25 cellular contexts compared by ENCODE assay signal in genomic region chr5:1221721-1222120, GRCh38. TPM values are rescaled to one million over a fixed set of nuclear protein-coding genes. Genes with fewer than 3 reads are reported as not detected.
DNase-seq lines count a peak whose midpoint lies in the region; ATAC-seq, FAIRE-seq and TF ChIP-seq lines count a peak whose summit lies in the region.
"Had no signal": no experiment of that assay in that cellular context is flagged by ENCODE, and none has a peak within 500 bp of the region (broad histone marks: within the 10 kb centered on the region; RNA-seq: fewer than 3 reads in every experiment).

No MANE protein-coding gene starts in this region.

- no peak for TF ChIP-seq POLR2A in K562 (conservative IDR thresholded peaks at IDR 0.05)

- H3K4me3 ChIP-seq in WERI-Rb-1 (ENCODE audit: low read depth, low read length) (no peak overlapping the region), K562 (no peak overlapping the region), kidney (ENCODE audit: low read length in 2 of 2) (no peak overlapping the region), trophoblast cell (ENCODE audit: low read depth, low read length) (no peak overlapping the region), neural progenitor cell (no peak overlapping the region)
- H3K4me3 ChIP-seq: BLaER1 had no signal

- H2BK12ac ChIP-seq in trophoblast cell (ENCODE audit: low read length) = no peak overlapping the region

- no peak overlapping the region for H3K4me3 Mint-ChIP-seq in neural progenitor cell
- H3K4me3 Mint-ChIP-seq: CD4-positive, alpha-beta T cell; CD8-positive, alpha-beta T cell had no signal

- no peak for TF ChIP-seq RAD21 in K562 (CRISPR knock-in tag; conservative IDR thresholded peaks at IDR 0.05 in 1 of 2, IDR thresholded peaks at IDR 0.05 in 1 of 2)

- H4K91ac ChIP-seq in trophoblast cell (ENCODE audit: low read depth, low read length) = no peak overlapping the region

- 17% methylated on average over 10 of the region's 10 CpGs for WGBS in K562 (ENCODE audit: insufficient coverage, low coverage, missing lambda C conversion rate)
- WGBS in trophoblast cell (ENCODE audit: extremely low coverage, insufficient coverage, insufficient read length) = no CpG with 5 or more reads among the region's 10 CpGs

- H3K9me3 ChIP-seq in WERI-Rb-1 (ENCODE audit: severe bottlenecking) (no peaks in the 10 kb centered on the region), K562 (replicated peaks; ENCODE audit: control insufficient read depth, insufficient read depth, low read depth, low read length) (no peaks in the 10 kb centered on the region; the same call in 1 of the 2 replicates), kidney (ENCODE audit: control insufficient read depth in 1 of 2, low read length in 2 of 2) (no peaks in the 10 kb centered on the region), trophoblast cell (ENCODE audit: insufficient read depth, low read depth, low read length) (peaks cover 10% of the 10 kb centered on the region), neural progenitor cell (ENCODE audit: low read depth) (no peaks in the 10 kb centered on the region)
- H3K9me3 ChIP-seq: BE2C, BLaER1, Caco-2 had no signal

- no peak overlapping the region for H4K8ac ChIP-seq in trophoblast cell (ENCODE audit: low read depth, low read length)

- H4K12ac ChIP-seq in trophoblast cell (ENCODE audit: low read depth, low read length) = no peak overlapping the region

- no peaks in the 10 kb centered on the region for H3K9me1 ChIP-seq in K562 (ENCODE audit: control insufficient read depth, insufficient read depth, low read length)

- H3K9me3 Mint-ChIP-seq in neural progenitor cell = no peaks in the 10 kb centered on the region
- H3K9me3 Mint-ChIP-seq: CD4-positive, alpha-beta T cell; CD8-positive, alpha-beta T cell had no signal

- intact Hi-C loops in K562 (cut with micrococcal nuclease) (no loop called here), kidney (cut with DNase I) (no loop called here)

- H2AFZ ChIP-seq in K562 (ENCODE audit: low read depth, low read length) (no peak overlapping the region), trophoblast cell (ENCODE audit: insufficient read depth, low read length, poor library complexity) (no peak overlapping the region), neural progenitor cell (replicated peaks) (no peak overlapping the region)

- no peak for ATAC-seq in K562
- ATAC-seq: CD8-positive, alpha-beta T cell had no signal

- no peak overlapping the region for H3K14ac ChIP-seq in trophoblast cell (ENCODE audit: low read length)

- peaks cover 7% of the 10 kb centered on the region; the same call in 1 of the 2 replicates for H4K20me1 ChIP-seq in K562 (replicated peaks; ENCODE audit: control insufficient read depth, insufficient read depth, low read length)
- H4K20me1 ChIP-seq in neural progenitor cell (ENCODE audit: low read depth) = no peaks in the 10 kb centered on the region
- H4K20me1 ChIP-seq: BLaER1 had no signal

- H3K27ac ChIP-seq in WERI-Rb-1 (peak overlapping the region; percentile 4; the same call in 1 of the 2 replicates), K562 (ENCODE audit: extremely low read depth, low read depth, low read length) (no peak overlapping the region), kidney (ENCODE audit: low read depth in 2 of 2, low read length in 2 of 2) (no peak overlapping the region), trophoblast cell (ENCODE audit: low read depth, low read length) (no peak overlapping the region), neural progenitor cell (no peak overlapping the region)
- H3K27ac ChIP-seq: BLaER1 had no signal

- H3K4me1 Mint-ChIP-seq in neural progenitor cell = peaks cover 2% of the 10 kb centered on the region

- H3K79me2 ChIP-seq in K562 (ENCODE audit: control insufficient read depth, insufficient read depth, low read length) (no peaks in the 10 kb centered on the region), trophoblast cell (ENCODE audit: control insufficient read depth, insufficient read depth, low read length, poor library complexity) (no peaks in the 10 kb centered on the region), neural progenitor cell (ENCODE audit: low read depth) (no peaks in the 10 kb centered on the region)

- no peak overlapping the region for H2AK5ac ChIP-seq in trophoblast cell (ENCODE audit: low read length)

- no peak overlapping the region for H3K18ac ChIP-seq in trophoblast cell (ENCODE audit: low read length)

- H2BK5ac ChIP-seq in trophoblast cell (ENCODE audit: low read depth, low read length, poor library complexity) = no peak overlapping the region

- POLR2A ChIA-PET in K562 (lab: Yijun Ruan, JAX) = no interaction called here

- peak overlapping the region; percentile 45 for H3K23ac ChIP-seq in trophoblast cell (ENCODE audit: low read length)

- H3K27me3 Mint-ChIP-seq in neural progenitor cell (ENCODE audit: insufficient read depth, low read depth) = peaks cover 10% of the 10 kb centered on the region
- H3K27me3 Mint-ChIP-seq: CD4-positive, alpha-beta T cell had no signal

- H3K27me3 ChIP-seq in WERI-Rb-1 (ENCODE audit: insufficient read depth, low read depth, severe bottlenecking) = no peaks in the 10 kb centered on the region
- peaks cover 46 to 79% of the 10 kb centered on the region in 2 experiments; a peak in 4 of 5 replicates for H3K27me3 ChIP-seq in K562 (ENCODE audit: control insufficient read depth in 2 of 2, insufficient read depth in 2 of 2, low read length in 2 of 2)
- H3K27me3 ChIP-seq in trophoblast cell (ENCODE audit: insufficient read depth, low read length) = no peaks in the 10 kb centered on the region
- no peaks in the 10 kb centered on the region for H3K27me3 ChIP-seq in neural progenitor cell
- H3K27me3 ChIP-seq: BE2C, BLaER1 had no signal

- no peak for TF ChIP-seq CTCF in WERI-Rb-1 (IDR thresholded peaks at IDR 0.05; ENCODE audit: low read depth, low read length)
- no peak for TF ChIP-seq CTCF in K562 (IDR thresholded peaks at IDR 0.05 in 2 of 3, conservative IDR thresholded peaks at IDR 0.05 in 1 of 3; ENCODE audit: insufficient read depth in 2 of 3, low read depth in 1 of 3, low read length in 3 of 3)
- no peak for TF ChIP-seq CTCF in kidney (IDR thresholded peaks at IDR 0.05; ENCODE audit: borderline replicate concordance, extremely low read depth, insufficient read depth)
- no peak for TF ChIP-seq CTCF in neural progenitor cell (IDR thresholded peaks at IDR 0.05)

- no peaks in the 10 kb centered on the region for H3K36me3 Mint-ChIP-seq in neural progenitor cell
- H3K36me3 Mint-ChIP-seq: CD8-positive, alpha-beta T cell had no signal

- no peak overlapping the region for H3K27ac Mint-ChIP-seq in neural progenitor cell
- H3K27ac Mint-ChIP-seq: CD4-positive, alpha-beta T cell; CD8-positive, alpha-beta T cell had no signal

- no peak overlapping the region for H3K9ac ChIP-seq in K562 (ENCODE audit: insufficient read depth in 1 of 2, low read depth in 2 of 2, low read length in 2 of 2)
- H3K9ac ChIP-seq in kidney (ENCODE audit: low read length in 2 of 2) = no peak overlapping the region
- H3K9ac ChIP-seq in trophoblast cell (ENCODE audit: low read length) = peak overlapping the region; percentile 35
- H3K9ac ChIP-seq in neural progenitor cell = no peak overlapping the region
- H3K9ac ChIP-seq: BLaER1 had no signal

- H3K4me2 ChIP-seq in K562 (ENCODE audit: insufficient read depth, low read length) (no peak overlapping the region), trophoblast cell (ENCODE audit: low read length) (no peak overlapping the region), neural progenitor cell (no peak overlapping the region)
- H3K4me2 ChIP-seq: BLaER1 had no signal

- no peak overlapping the region for H3K4ac ChIP-seq in trophoblast cell (ENCODE audit: low read depth, low read length)

- no peaks in the 10 kb centered on the region for H3K79me1 ChIP-seq in trophoblast cell (ENCODE audit: low read length)

- CTCF ChIA-PET in K562 (lab: Yijun Ruan, JAX; ENCODE audit: low intra/inter-chr PET ratio) = no interaction called here

- no peaks in the 10 kb centered on the region for H3K36me3 ChIP-seq in WERI-Rb-1
- no peaks in the 10 kb centered on the region for H3K36me3 ChIP-seq in K562 (ENCODE audit: control insufficient read depth, insufficient read depth, low read length)
- peaks cover 6 to 7% of the 10 kb centered on the region in 2 donors for H3K36me3 ChIP-seq in kidney (ENCODE audit: control insufficient read depth in 1 of 2, insufficient read depth in 2 of 2, low read length in 2 of 2)
- H3K36me3 ChIP-seq in trophoblast cell (ENCODE audit: control insufficient read depth in 1 of 2, insufficient read depth in 2 of 2, low read length in 2 of 2) = no peaks in the 10 kb centered on the region
- no peaks in the 10 kb centered on the region for H3K36me3 ChIP-seq in neural progenitor cell
- H3K36me3 ChIP-seq: BE2C, BLaER1 had no signal

- H3K4me1 ChIP-seq in K562 (replicated peaks in 1 of 2; ENCODE audit: control insufficient read depth in 2 of 2, insufficient read depth in 2 of 2, low read length in 2 of 2) (peaks cover 0 to 30% of the 10 kb centered on the region in 2 experiments; a peak in 1 of 5 replicates), kidney (ENCODE audit: control insufficient read depth in 1 of 2, insufficient read depth in 1 of 2, low read depth in 1 of 2, low read length in 2 of 2) (peaks cover 9 to 14% of the 10 kb centered on the region in 2 donors), trophoblast cell (ENCODE audit: control insufficient read depth in 1 of 2, insufficient read depth in 2 of 2, low read length in 2 of 2) (no peaks in the 10 kb centered on the region), neural progenitor cell (no peaks in the 10 kb centered on the region)
- H3K4me1 ChIP-seq: BE2C, Caco-2 had no signal

- TF ChIP-seq EP300 in K562 (IDR thresholded peaks at IDR 0.05; ENCODE audit: low read length) = no peak

- in situ Hi-C loops in K562 (cut with MboI) = no loop called here

- H2BK120ac ChIP-seq in trophoblast cell (ENCODE audit: insufficient read depth, low read length, poor library complexity) = no peak overlapping the region

- DNase-seq in WERI-Rb-1 (no peak), K562 (ENCODE audit: extremely low read depth in 1 of 4, low spot score in 3 of 4) (no peak), kidney (peak; percentile 58), trophoblast cell (no peak), NCI-H1105 (lab: John Stamatoyannopoulos, UW) (no peak), kidney glomerular epithelial cell (lab: John Stamatoyannopoulos, UW) (no peak), neural progenitor cell (ENCODE audit: low spot score) (no peak)
- DNase-seq: 8988T; ACHN; BE2C; C1 segment of cervical spinal cord; Caco-2; Calu3; CD4-positive, alpha-beta T cell; CD8-positive, alpha-beta T cell; DMS79 treated with DMSO at 0.1 percent for 48 hours; GF-D8 had no signal

- no TSS peak for BruUV-seq in K562 (replicated peaks; lab: Mats Ljungman, UMichigan)

- H3F3A ChIP-seq in neural progenitor cell (ENCODE audit: low read depth) = peaks cover 6% of the 10 kb centered on the region

- FAIRE-seq in K562 (lab: Jason Lieb, UNC) = no peak
- no peak for FAIRE-seq in kidney (lab: Jason Lieb, UNC)
- FAIRE-seq: A204.1, D721Med, G401.6, GM12891, GM19239 had no signal

RNA-seq across cellular contexts. Expression of gene SLC6A18, which starts 3.5 kb away (rescaled TPM):
- total RNA-seq in K562 (2011; cell fraction: chromatin; rRNA removed; ENCODE audit: low replicate concordance) = not detected in 2 replicates
- total RNA-seq in K562 (2011; cell fraction: nucleolus; rRNA removed) = not detected in 2 replicates
- not detected in 2 replicates for total RNA-seq in K562 (2011; cell fraction: nucleoplasm; rRNA removed)
- total RNA-seq in K562 (2014; rRNA removed) = not detected in 2 replicates
- not detected in 2 replicates for total RNA-seq in K562 (2014; rRNA removed; fragmentation: Illumina TruSeq; extraction: Trizol)
- total RNA-seq in K562 (2015; rRNA removed; fragmentation: Illumina TruSeq; extraction: Trizol) = not detected in 2 replicates
- total RNA-seq in K562 (2021) = not detected in 2 replicates
- polyA plus RNA-seq in K562 (2011; rRNA removed) = not detected in 2 replicates
- polyA plus RNA-seq in K562 (2011; cell fraction: cytosol; rRNA removed) = not detected in 2 replicates
- not detected in 2 replicates for polyA plus RNA-seq in K562 (2011; cell fraction: nucleus; rRNA removed)
- polyA plus RNA-seq in K562 (2012) = not detected in 2 replicates
- not detected in 2 replicates for polyA plus RNA-seq in K562 (2014; fragmentation: Illumina TruSeq; extraction: Trizol)
- not detected for polyA plus RNA-seq in K562 (2014; fragmentation: Nextera tagmentation; extraction: Ambion mirVana)
- not detected in 2 replicates for polyA plus RNA-seq in K562 (2014; rRNA removed)
- polyA minus RNA-seq in K562 (2011; rRNA and poly(A)+ RNA removed) = not detected in 2 replicates
- polyA minus RNA-seq in K562 (2011; cell fraction: cytosol; rRNA and poly(A)+ RNA removed) = not detected in 2 replicates
- polyA minus RNA-seq in K562 (2011; cell fraction: nucleus; rRNA and poly(A)+ RNA removed) = not detected in 2 replicates
- total RNA-seq in kidney = not detected
- polyA plus RNA-seq in kidney (ENCODE audit: insufficient read depth, low read depth, low replicate concordance) = 1.5 TPM
- not detected in 2 replicates for polyA plus RNA-seq in trophoblast cell (2013)
- not detected in 2 replicates for total RNA-seq in neural progenitor cell (ENCODE audit: low replicate concordance)
- total RNA-seq: A673; Caco-2; Calu3; CD4-positive, alpha-beta T cell; CD8-positive, alpha-beta T cell had no signal
- polyA plus RNA-seq: AG04450 had no signal

RNA-seq across cellular contexts. Expression of gene SLC6A19, which starts 20.3 kb away (rescaled TPM):
- total RNA-seq in K562 (2011; cell fraction: chromatin; rRNA removed; ENCODE audit: low replicate concordance) = 1.7 and 3.2 TPM in 2 replicates
- total RNA-seq in K562 (2011; cell fraction: nucleolus; rRNA removed) = 2.1 and 2.2 TPM in 2 replicates
- total RNA-seq in K562 (2011; cell fraction: nucleoplasm; rRNA removed) = 1.5 and 1.6 TPM in 2 replicates
- total RNA-seq in K562 (2014; rRNA removed) = 0.59 and 1.3 TPM in 2 replicates
- total RNA-seq in K562 (2014; rRNA removed; fragmentation: Illumina TruSeq; extraction: Trizol) = 0.26 and 0.47 TPM in 2 replicates
- total RNA-seq in K562 (2015; rRNA removed; fragmentation: Illumina TruSeq; extraction: Trizol) = 0.43 and 0.49 TPM in 2 replicates
- total RNA-seq in K562 (2021) = 1.3 and 1.6 TPM in 2 replicates
- polyA plus RNA-seq in K562 (2011; rRNA removed) = 0.26 and 0.65 TPM in 2 replicates
- 0.27 and 1.1 TPM in 2 replicates for polyA plus RNA-seq in K562 (2011; cell fraction: cytosol; rRNA removed)
- 1.4 and 5.0 TPM in 2 replicates for polyA plus RNA-seq in K562 (2011; cell fraction: nucleus; rRNA removed)
- polyA plus RNA-seq in K562 (2012) = 4.1 and 5.2 TPM in 2 replicates
- polyA plus RNA-seq in K562 (2014; fragmentation: Illumina TruSeq; extraction: Trizol) = 0.74 and 1.1 TPM in 2 replicates
- polyA plus RNA-seq in K562 (2014; fragmentation: Nextera tagmentation; extraction: Ambion mirVana) = under 1 TPM; 0.03 to 0.04 TPM
- polyA plus RNA-seq in K562 (2014; rRNA removed) = 1.0 and 1.1 TPM in 2 replicates
- polyA minus RNA-seq in K562 (2011; rRNA and poly(A)+ RNA removed) = 0.21 and 1.3 TPM in 2 replicates
- 0.27 and 0.95 TPM in 2 replicates for polyA minus RNA-seq in K562 (2011; cell fraction: cytosol; rRNA and poly(A)+ RNA removed)
- polyA minus RNA-seq in K562 (2011; cell fraction: nucleus; rRNA and poly(A)+ RNA removed) = 0.22 and 0.67 TPM in 2 replicates
- total RNA-seq in kidney = 2.2 TPM
- polyA plus RNA-seq in kidney (ENCODE audit: insufficient read depth, low read depth, low replicate concordance) = 69.3 TPM
- 0.19 and 0.21 TPM in 2 replicates for polyA plus RNA-seq in trophoblast cell (2013)
- not detected in 2 replicates for total RNA-seq in neural progenitor cell (ENCODE audit: low replicate concordance)
- total RNA-seq: A673; Calu3; CD4-positive, alpha-beta T cell; CD8-positive, alpha-beta T cell had no signal
- polyA plus RNA-seq: AG04450 had no signal
